Comparison of ENCODE assay signal across 1 cellular context in the genomic region with DNA sequence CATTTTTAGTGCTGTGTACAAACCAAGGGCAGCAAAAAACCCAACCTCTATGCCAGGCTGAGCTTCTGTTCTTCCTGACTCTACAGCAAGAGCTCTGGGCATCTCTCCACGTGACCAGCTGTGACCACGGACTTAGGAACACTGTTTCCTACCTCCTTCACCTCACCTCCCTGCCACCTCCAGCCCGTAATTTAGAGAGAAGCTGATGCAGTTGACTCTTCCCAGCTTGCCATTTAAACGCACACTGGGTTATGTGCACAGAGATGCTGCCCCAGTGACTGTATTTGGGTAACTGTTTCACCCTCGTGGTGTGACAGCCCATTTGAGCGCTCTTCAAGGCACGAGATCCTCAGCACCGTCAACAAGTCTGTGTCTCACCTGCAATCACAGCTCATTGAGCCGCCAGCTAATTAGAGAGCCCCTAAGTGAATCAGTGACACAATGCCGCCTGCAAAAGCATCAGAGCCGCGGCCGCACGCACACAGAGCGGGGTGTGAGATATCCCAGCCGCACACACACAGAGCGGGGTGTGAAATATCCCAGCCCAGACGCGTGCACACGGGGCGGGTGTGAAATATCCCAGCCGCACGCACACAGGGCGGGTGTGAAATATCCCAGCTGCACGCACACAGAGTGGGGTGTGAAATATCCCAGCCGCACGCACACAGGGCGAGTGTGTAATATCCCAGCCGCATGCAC.
TF ChIP-seq lines count a peak whose summit lies in the region.

No MANE protein-coding gene starts in this region.

TF ChIP-seq in H1, 55 proteins besides CTCF, POLR2A, EP300 and RAD21 (continued from another document):
- no peak for TF ChIP-seq CEBPB (IDR thresholded peaks at IDR 0.05; ENCODE audit: low read depth, low read length)
- TF ChIP-seq SIN3A (conservative IDR thresholded peaks at IDR 0.05 in 1 of 2, IDR thresholded peaks at IDR 0.05 in 1 of 2; ENCODE audit: low read depth in 1 of 2, low read length in 2 of 2): no peak
- no peak for TF ChIP-seq RBBP5 (IDR thresholded peaks at IDR 0.05; ENCODE audit: borderline replicate concordance, low read depth, low read length)
- TF ChIP-seq ZNF274 (IDR thresholded peaks at IDR 0.05; ENCODE audit: borderline replicate concordance, extremely low read depth, low read length): no peak
- TF ChIP-seq TAF1 (IDR thresholded peaks at IDR 0.05; ENCODE audit: low read depth, low read length): no peak
- no peak for TF ChIP-seq RXRA (IDR thresholded peaks at IDR 0.05; ENCODE audit: insufficient read depth, low read depth, low read length)
- TF ChIP-seq MAFK (IDR thresholded peaks at IDR 0.05; ENCODE audit: low read depth, low read length): no peak
- TF ChIP-seq SIX5 (IDR thresholded peaks at IDR 0.05; ENCODE audit: low read depth, low read length): no peak
- no peak for TF ChIP-seq KDM5A (IDR thresholded peaks at IDR 0.05; ENCODE audit: low read length)
- no peak for TF ChIP-seq EZH2 (IDR thresholded peaks at IDR 0.05; ENCODE audit: low read depth, low read length, severe bottlenecking)
- no peak for TF ChIP-seq SAP30 (IDR thresholded peaks at IDR 0.05; ENCODE audit: insufficient read depth, insufficient replicate concordance, low read length)
- TF ChIP-seq FOSL1 (IDR thresholded peaks at IDR 0.05; ENCODE audit: insufficient read depth, low read depth, low read length): no peak
- no peak for TF ChIP-seq JUN (IDR thresholded peaks at IDR 0.05; ENCODE audit: low read depth, low read length)
